In genomic region chr14:103530390-103530789, GRCh38 we compare ENCODE assay signal across 8 cellular contexts. TPM values are rescaled to one million over a fixed set of nuclear protein-coding genes. Genes with fewer than 3 reads are reported as not detected.
DNase-seq lines count a peak whose midpoint lies in the region; ATAC-seq, FAIRE-seq and TF ChIP-seq lines count a peak whose summit lies in the region.

No MANE protein-coding gene starts in this region.

- peak overlapping the region; percentile 99 for H3K4me2 ChIP-seq in A549

- H3K9me3 ChIP-seq in A549 = no peaks in the 10 kb centered on the region

- no peaks in the 10 kb centered on the region for H3K27me3 ChIP-seq in H7 (ENCODE audit: control insufficient read depth, insufficient read depth, low read length)

- H3K36me3 ChIP-seq in H7 (replicated peaks; ENCODE audit: control insufficient read depth, insufficient read depth, low read length) = no peaks in the 10 kb centered on the region; the same call in 1 of the 2 replicates

- peaks cover 39% of the 10 kb centered on the region for H3K4me1 ChIP-seq in A549

- peak overlapping the region; percentile 100; the same call in 2 of the 3 replicates for H3K4me3 ChIP-seq in A549
- no peak overlapping the region for H3K4me3 ChIP-seq in H7 (ENCODE audit: insufficient read depth, low read depth, low read length)

- TF ChIP-seq POLR2A in A549 (IDR thresholded peaks at IDR 0.05; ENCODE audit: low read length) = no peak

- POLR2A ChIA-PET in A549 (lab: Yijun Ruan, JAX) = interaction anchor here (3.1 kb wide), 1 partner anchor 10 kb away, joined by 22 read pairs; no protein-coding TSS in a partner anchor

- TF ChIP-seq RAD21 in A549 (conservative IDR thresholded peaks at IDR 0.05 in 1 of 2, IDR thresholded peaks at IDR 0.05 in 1 of 2) = no peak

- FAIRE-seq in A549 (lab: Jason Lieb, UNC) = no peak

- H3K27ac ChIP-seq in A549 = no peak overlapping the region

- CTCF ChIA-PET in A549 (lab: Yijun Ruan, JAX) = interaction anchor here (1.2 to 28.8 kb wide), 3 partner anchors 11 to 31 kb away, joined by 3 to 489 read pairs (median 184); partner anchors contain the start of gene CKB

- no peak for TF ChIP-seq CTCF in A549 (IDR thresholded peaks at IDR 0.05)

- DNase-seq in A549 (ENCODE audit: low read depth in 1 of 2, low spot score in 1 of 2) = no peak
- peak; percentile 93 for DNase-seq in H7
- DNase-seq in activated T-cell treated with anti-CD3 and anti-CD28 coated beads, Interleukin-2, amount 50 U/mL, for 48 hours = peak; percentile 44 to 52
- DNase-seq in islet precursor cell = peak; percentile 78
- no peak for DNase-seq in NAMALWA (ENCODE audit: low spot score)
- DNase-seq in ecto neural progenitor cell (ENCODE audit: low spot score) = no peak
- DNase-seq in NCI-H187 treated with DMSO at 0.1 percent for 48 hours (lab: John Stamatoyannopoulos, UW) = no peak

- 93% methylated on average over 4 of the region's 7 CpGs for WGBS in A549 (ENCODE audit: missing lambda C conversion rate)

- TF ChIP-seq EP300 in A549 (IDR thresholded peaks at IDR 0.05) = no peak

- ATAC-seq in A549 (no peak), GM18858 (IDR thresholded peaks at IDR 0.05; ENCODE audit: unreplicated experiment) (no peak)

TF ChIP-seq in A549, 52 proteins besides CTCF, POLR2A, EP300 and RAD21:
- TF ChIP-seq CBX8 (IDR thresholded peaks at IDR 0.05) (no peak), NPAS2 (CRISPR knock-in tag; IDR thresholded peaks at IDR 0.05; ENCODE audit: borderline replicate concordance) (no peak), KDM1A (IDR thresholded peaks at IDR 0.05; ENCODE audit: low read depth) (no peak), REST (IDR thresholded peaks at IDR 0.05) (peak; percentile 88), TP53 (CRISPR knock-in tag; IDR thresholded peaks at IDR 0.05) (no peak), ZC3H11A (IDR thresholded peaks at IDR 0.05) (no peak), CHD4 (IDR thresholded peaks at IDR 0.05; ENCODE audit: borderline replicate concordance) (no peak)

RNA-seq across cellular contexts. Expression of gene TRMT61A, which starts 1.4 kb away (rescaled TPM):
- polyA plus RNA-seq in A549 (2011; rRNA removed) (8.3 TPM in 2 replicates), A549 (2017; fragmentation: RNase III; extraction: RNeasy Plus Mini Kit Qiagen cat#74134 plus additional on column Dnase treatment) (19.3 to 20.5 TPM (median 19.4 TPM) in 3 replicates)
- polyA plus RNA-seq in A549 (2012; cell fraction: cytosol; rRNA removed) = 27.2 and 40.2 TPM in 2 replicates
- 56.6 and 72.3 TPM in 2 replicates for polyA plus RNA-seq in A549 (2012; cell fraction: nucleus; rRNA removed)
- 7.1 and 8.4 TPM in 2 replicates for polyA minus RNA-seq in A549 (2011; rRNA and poly(A)+ RNA removed)
- total RNA-seq in H7 (2014; rRNA removed; shearing (Covaris generic)) = 13.4 and 14.1 TPM in 2 replicates

RNA-seq across cellular contexts. Expression of gene CKB, which starts 7.8 kb away (rescaled TPM):
- polyA plus RNA-seq in A549 (2011; rRNA removed) (39.4 and 52.3 TPM in 2 replicates), A549 (2017; fragmentation: RNase III; extraction: RNeasy Plus Mini Kit Qiagen cat#74134 plus additional on column Dnase treatment) (63.6 to 79.8 TPM (median 72.0 TPM) in 3 replicates)
- 209 and 212 TPM in 2 replicates for polyA plus RNA-seq in A549 (2012; cell fraction: cytosol; rRNA removed)
- polyA plus RNA-seq in A549 (2012; cell fraction: nucleus; rRNA removed) = 253 and 407 TPM in 2 replicates
- polyA minus RNA-seq in A549 (2011; rRNA and poly(A)+ RNA removed) = 13.0 and 19.4 TPM in 2 replicates
- total RNA-seq in H7 (2014; rRNA removed; shearing (Covaris generic)) = 282 and 412 TPM in 2 replicates

RNA-seq across cellular contexts. Expression of gene BAG5, which starts 32.1 kb away (rescaled TPM):
- polyA plus RNA-seq in A549 (2011; rRNA removed) = 20.4 and 20.8 TPM in 2 replicates
- polyA plus RNA-seq in A549 (2012; cell fraction: cytosol; rRNA removed) = 4.7 and 5.6 TPM in 2 replicates
- polyA plus RNA-seq in A549 (2012; cell fraction: nucleus; rRNA removed) = 2.6 and 4.8 TPM in 2 replicates
- 23.8 to 25.4 TPM (median 24.8 TPM) in 3 replicates for polyA plus RNA-seq in A549 (2017; fragmentation: RNase III; extraction: RNeasy Plus Mini Kit Qiagen cat#74134 plus additional on column Dnase treatment)
- 16.9 and 19.1 TPM in 2 replicates for polyA minus RNA-seq in A549 (2011; rRNA and poly(A)+ RNA removed)
- total RNA-seq in H7 (2014; rRNA removed; shearing (Covaris generic)) = 16.6 and 17.7 TPM in 2 replicates

RNA-seq across cellular contexts. Expression of gene COA8, which starts 32.4 kb away (rescaled TPM):
- polyA plus RNA-seq in A549 (2011; rRNA removed) (23.2 and 29.8 TPM in 2 replicates), A549 (2017; fragmentation: RNase III; extraction: RNeasy Plus Mini Kit Qiagen cat#74134 plus additional on column Dnase treatment) (32.1 to 38.2 TPM (median 34.9 TPM) in 3 replicates)
- polyA plus RNA-seq in A549 (2012; cell fraction: cytosol; rRNA removed) = 11.0 and 14.3 TPM in 2 replicates
- 5.5 and 5.6 TPM in 2 replicates for polyA plus RNA-seq in A549 (2012; cell fraction: nucleus; rRNA removed)
- polyA minus RNA-seq in A549 (2011; rRNA and poly(A)+ RNA removed) = 3.6 and 4.1 TPM in 2 replicates
- total RNA-seq in H7 (2014; rRNA removed; shearing (Covaris generic)) = 15.8 and 17.4 TPM in 2 replicates

Comparison
In these comparisons a context has a peak if more than half of its experiments do, and no peak if none do; other contexts are left out.
1. DNase-seq: peak in H7 (single experiment), activated T-cell treated with anti-CD3 and anti-CD28 coated beads, Interleukin-2, amount 50 U/mL, for 48 hours (2 of 2) and islet precursor cell (single experiment); none in A549 (0 of 2), NAMALWA (single experiment), ecto neural progenitor cell (single experiment) and NCI-H187 treated with DMSO at 0.1 percent for 48 hours (single experiment).